11 cellular contexts compared by ENCODE assay signal in the genomic region with DNA sequence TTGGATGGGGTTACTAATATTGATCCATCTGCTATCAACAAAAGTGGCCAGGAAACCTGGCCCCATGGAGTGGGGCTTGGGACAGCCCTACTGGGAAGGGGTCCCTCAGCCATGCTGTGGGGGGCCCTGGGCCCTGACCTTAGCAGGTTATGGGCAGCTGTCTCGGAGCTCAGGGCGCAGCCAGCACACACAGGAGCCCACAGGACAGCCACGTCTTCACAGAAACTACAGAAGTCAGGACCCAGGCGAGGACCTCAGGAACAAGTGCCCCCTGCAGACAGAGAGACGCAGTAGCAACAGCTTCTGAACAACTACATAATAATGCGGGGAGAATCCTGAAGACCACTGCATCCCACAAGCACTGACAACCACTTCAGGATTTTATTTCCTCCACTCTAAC. TPM values are rescaled to one million over a fixed set of nuclear protein-coding genes. Genes with fewer than 3 reads are reported as not detected.
DNase-seq lines count a peak whose midpoint lies in the region; FAIRE-seq and TF ChIP-seq lines count a peak whose summit lies in the region.
"Had no signal": no experiment of that assay in that cellular context is flagged by ENCODE, and none has a peak within 500 bp of the region (broad histone marks: within the 10 kb centered on the region; RNA-seq: fewer than 3 reads in every experiment).

No MANE protein-coding gene starts in this region.

- no peaks in the 10 kb centered on the region for H3K4me1 ChIP-seq in PC-9 (replicated peaks; ENCODE audit: insufficient read depth)
- no peaks in the 10 kb centered on the region for H3K4me1 ChIP-seq in kidney (ENCODE audit: control insufficient read depth in 1 of 2, insufficient read depth in 1 of 2, low read depth in 1 of 2, low read length in 2 of 2)
- H3K4me1 ChIP-seq: body of pancreas, pancreas had no signal

- no peaks in the 10 kb centered on the region for H3K27me3 Mint-ChIP-seq in activated naive CD4-positive, alpha-beta T cell treated with anti-CD3 and anti-CD28 coated beads, Interleukin-2, amount 10 ng/mL, durations not matched to agents 7 days and 5 days

- H3K27me3 ChIP-seq in PC-9 (ENCODE audit: insufficient read depth, low read depth) (no peaks in the 10 kb centered on the region), kidney epithelial cell (ENCODE audit: control insufficient read depth, insufficient read depth, low read length) (no peaks in the 10 kb centered on the region)
- H3K27me3 ChIP-seq: body of pancreas, pancreas had no signal

- H3K4me2 ChIP-seq in PC-9 = no peak overlapping the region

- no peak for FAIRE-seq in kidney (lab: Jason Lieb, UNC)
- FAIRE-seq: pancreas had no signal

- H3K4me1 Mint-ChIP-seq in activated naive CD4-positive, alpha-beta T cell treated with anti-CD3 and anti-CD28 coated beads, Interleukin-2, amount 10 ng/mL, durations not matched to agents 7 days and 5 days = peaks cover 11% of the 10 kb centered on the region

- TSS peak; percentile 9 for BruUV-seq in PC-9 (replicated peaks; lab: Mats Ljungman, UMichigan)

- H3K79me2 ChIP-seq in PC-9 (ENCODE audit: low read depth) = no peaks in the 10 kb centered on the region

- no peaks in the 10 kb centered on the region for H3K9me3 Mint-ChIP-seq in activated naive CD4-positive, alpha-beta T cell treated with anti-CD3 and anti-CD28 coated beads, Interleukin-2, amount 10 ng/mL, durations not matched to agents 7 days and 5 days

- POLR2A ChIA-PET in PC-9 (lab: Charles Lee; ENCODE audit: unreplicated experiment) = no interaction called here

- H3K27ac ChIP-seq in PC-9 (no peak overlapping the region), kidney (ENCODE audit: low read depth in 2 of 2, low read length in 2 of 2) (no peak overlapping the region)
- H3K27ac ChIP-seq: body of pancreas, left ventricle myocardium inferior, pancreas had no signal

- H3K9me2 ChIP-seq in PC-9 (ENCODE audit: insufficient read depth) = no peaks in the 10 kb centered on the region

- H3K4me3 ChIP-seq in PC-9 (no peak overlapping the region), kidney epithelial cell (ENCODE audit: low read depth, low read length) (no peak overlapping the region), kidney (ENCODE audit: low read length in 2 of 2) (no peak overlapping the region)
- H3K4me3 ChIP-seq: body of pancreas, left ventricle myocardium inferior, pancreas had no signal

- peaks cover 21% of the 10 kb centered on the region; the same call in 1 of the 2 replicates for H3F3A ChIP-seq in PC-9 (ENCODE audit: insufficient read depth, low read depth)

- CTCF ChIA-PET in PC-9 (lab: Charles Lee) = no interaction called here
- CTCF ChIA-PET in activated naive CD4-positive, alpha-beta T cell treated with anti-CD3 and anti-CD28 coated beads, Interleukin-2, amount 10 ng/mL, durations not matched to agents 7 days and 5 days (lab: Charles Lee) = interaction anchor here (0.6 to 7.7 kb wide), 10 partner anchors 10 to 84 kb away, joined by 3 to 77 read pairs (median 4); partner anchors contain the start of gene DDX23

- DNase-seq in PC-9 (no peak), kidney epithelial cell (ENCODE audit: low read depth) (no peak), kidney (no peak), cerebellar nuclear complex (lab: John Stamatoyannopoulos, UW) (no peak)
- no peak for DNase-seq in activated naive CD4-positive, alpha-beta T cell treated with anti-CD3 and anti-CD28 coated beads, Interleukin-2, amount 10 ng/mL, durations not matched to agents 7 days and 5 days
- DNase-seq: body of pancreas; left ventricle myocardium inferior; stimulated activated CD4-positive, alpha-beta T cell treated with anti-CD3 and anti-CD28 coated beads, Interleukin-4, amount 100 ng/mL, for 1 hour had no signal

- no peak overlapping the region for H3K27ac Mint-ChIP-seq in activated naive CD4-positive, alpha-beta T cell treated with anti-CD3 and anti-CD28 coated beads, Interleukin-2, amount 10 ng/mL, durations not matched to agents 7 days and 5 days

- H2AFZ ChIP-seq in PC-9 = no peak overlapping the region

- no peaks in the 10 kb centered on the region for H3K9me3 ChIP-seq in PC-9 (ENCODE audit: insufficient read depth, low read depth)
- no peaks in the 10 kb centered on the region for H3K9me3 ChIP-seq in kidney (ENCODE audit: control insufficient read depth in 1 of 2, low read length in 2 of 2)
- H3K9me3 ChIP-seq: body of pancreas, left ventricle myocardium inferior, pancreas had no signal

- peaks cover 56% of the 10 kb centered on the region for H4K20me1 ChIP-seq in PC-9 (ENCODE audit: insufficient read depth)

- peaks cover 42% of the 10 kb centered on the region for H3K36me3 Mint-ChIP-seq in activated naive CD4-positive, alpha-beta T cell treated with anti-CD3 and anti-CD28 coated beads, Interleukin-2, amount 10 ng/mL, durations not matched to agents 7 days and 5 days

- H3K36me3 ChIP-seq in PC-9 (ENCODE audit: low read depth) (peaks cover 49% of the 10 kb centered on the region), kidney epithelial cell (ENCODE audit: control insufficient read depth, insufficient read depth, low read length) (peaks cover 4% of the 10 kb centered on the region), kidney (ENCODE audit: control insufficient read depth in 1 of 2, insufficient read depth in 2 of 2, low read length in 2 of 2) (peaks cover 40 to 48% of the 10 kb centered on the region in 2 donors)

- no peak overlapping the region for H3K9ac ChIP-seq in kidney (ENCODE audit: low read length in 2 of 2)

- intact Hi-C loops in PC-9 (cut with micrococcal nuclease; ENCODE audit: unreplicated experiment) (no loop called here), kidney (cut with DNase I) (no loop called here)

- H3K4me3 Mint-ChIP-seq in activated naive CD4-positive, alpha-beta T cell treated with anti-CD3 and anti-CD28 coated beads, Interleukin-2, amount 10 ng/mL, durations not matched to agents 7 days and 5 days = no peak overlapping the region

- 0 out of 2 replicates have a peak, but pooled peaks have one; percentile 9 for TF ChIP-seq CTCF in GM12874 (IDR thresholded peaks at IDR 0.05; ENCODE audit: insufficient read depth, low read depth, low read length)
- no peak for TF ChIP-seq CTCF in PC-9 (conservative IDR thresholded peaks at IDR 0.05)
- peak; percentile 27 for TF ChIP-seq CTCF in kidney epithelial cell (IDR thresholded peaks at IDR 0.05; ENCODE audit: insufficient read depth, low read length, poor library complexity, severe bottlenecking)
- no peak for TF ChIP-seq CTCF in kidney (IDR thresholded peaks at IDR 0.05; ENCODE audit: borderline replicate concordance, extremely low read depth, insufficient read depth)

RNA-seq across cellular contexts. Expression of gene FKBP11, which starts 11.9 kb away (rescaled TPM):
- total RNA-seq in PC-9 (2021) (23.5 and 25.5 TPM in 2 replicates), kidney epithelial cell (12.4 and 14.8 TPM in 2 replicates), kidney (35.3 TPM)
- polyA plus RNA-seq in kidney (ENCODE audit: insufficient read depth, low read depth, low replicate concordance) = 20.1 TPM

RNA-seq across cellular contexts. Expression of gene ARF3, which starts 20.1 kb away (rescaled TPM):
- total RNA-seq in PC-9 (2021) = 200 and 205 TPM in 2 replicates
- 77.9 and 101 TPM in 2 replicates for total RNA-seq in kidney epithelial cell
- total RNA-seq in kidney = 229 TPM
- polyA plus RNA-seq in kidney (ENCODE audit: insufficient read depth, low read depth, low replicate concordance) = 111 TPM

RNA-seq across cellular contexts. Expression of gene WNT10B, which starts 34.4 kb away (rescaled TPM):
- total RNA-seq in PC-9 (2021) = 0.73 TPM in 1 of 2 replicates, not detected in the other
- total RNA-seq in kidney epithelial cell = not detected in 2 replicates
- 1.9 TPM for total RNA-seq in kidney
- not detected for polyA plus RNA-seq in kidney (ENCODE audit: insufficient read depth, low read depth, low replicate concordance)

RNA-seq across cellular contexts. Expression of gene WNT1, which starts 41.0 kb away (rescaled TPM):
- not detected in 2 replicates for total RNA-seq in PC-9 (2021)
- total RNA-seq in kidney epithelial cell = not detected in 2 replicates
- not detected for total RNA-seq in kidney
- polyA plus RNA-seq in kidney (ENCODE audit: insufficient read depth, low read depth, low replicate concordance) = not detected
- total RNA-seq: body of pancreas, left ventricle myocardium inferior, pancreas, temporal lobe had no signal
- polyA plus RNA-seq: pancreas had no signal

Comparison
In these comparisons a context has a peak if more than half of its experiments do, and no peak if none do; other contexts are left out.
1. CTCF ChIP-seq: peak in GM12874 (single experiment) and kidney epithelial cell (single experiment); none in PC-9 (single experiment) and kidney (single experiment).